Comparison of ENCODE assay signal across 9 cellular contexts in genomic region chr9:127049044-127049443, GRCh38.
A peak's percentile ranks its signal among the peaks of the same experiment; 100 is the strongest.
DNase-seq lines count a peak whose midpoint lies in the region; ATAC-seq and TF ChIP-seq lines count a peak whose summit lies in the region.
"Had no signal": no experiment of that assay in that cellular context is flagged by ENCODE, and none has a peak within 500 bp of the region (broad histone marks: within the 10 kb centered on the region; RNA-seq: fewer than 3 reads in every experiment).

No MANE protein-coding gene starts in this region.

- peak overlapping the region; percentile 43 to 92 (median 70) for H3K4me3 Mint-ChIP-seq in CD4-positive, alpha-beta memory T cell
- H3K4me3 Mint-ChIP-seq in progenitor cell of endocrine pancreas (ENCODE audit: low read depth), result no peak overlapping the region

- H3K36me3 Mint-ChIP-seq in CD4-positive, alpha-beta memory T cell, result peaks cover 2 to 9% of the 10 kb centered on the region in 2 donors
- H3K36me3 Mint-ChIP-seq in progenitor cell of endocrine pancreas (ENCODE audit: insufficient read depth), result peaks cover 4% of the 10 kb centered on the region

- peaks cover 21% of the 10 kb centered on the region for H3K4me1 ChIP-seq in CD4-positive, alpha-beta memory T cell (ENCODE audit: insufficient read depth, low read length)

- POLR2A ChIA-PET in CD4-positive, alpha-beta memory T cell (lab: Charles Lee; ENCODE audit: partially characterized antibody), result interaction anchor here (0.8 to 2.0 kb wide), 7 partner anchors 8 to 402 kb away, joined by 3 to 16 read pairs (median 3); no protein-coding TSS in a partner anchor

- peak overlapping the region in 5 of 7 donors; percentile 1 to 72 (median 6) for H3K27ac Mint-ChIP-seq in CD4-positive, alpha-beta memory T cell
- no peak overlapping the region for H3K27ac Mint-ChIP-seq in progenitor cell of endocrine pancreas

- no peaks in the 10 kb centered on the region for H3K27me3 Mint-ChIP-seq in CD4-positive, alpha-beta memory T cell
- no peaks in the 10 kb centered on the region for H3K27me3 Mint-ChIP-seq in progenitor cell of endocrine pancreas
- H3K27me3 Mint-ChIP-seq: IgD-negative memory B cell had no signal

- peak; percentile 96 for ATAC-seq in esophagus mucosa

- CTCF ChIA-PET in CD4-positive, alpha-beta memory T cell (lab: Charles Lee; ENCODE audit: partially characterized antibody), result interaction anchor here (0.8 to 1.3 kb wide), 7 partner anchors 10 to 150 kb away, joined by 3 to 6 read pairs (median 4); no protein-coding TSS in a partner anchor

- H3K4me1 Mint-ChIP-seq in CD4-positive, alpha-beta memory T cell, result peaks cover 18 to 37% (median 25%) of the 10 kb centered on the region in 4 donors
- no peaks in the 10 kb centered on the region for H3K4me1 Mint-ChIP-seq in progenitor cell of endocrine pancreas (ENCODE audit: low read depth)

- H3K27ac ChIP-seq in CD4-positive, alpha-beta memory T cell (ENCODE audit: low read depth, low read length), result no peak overlapping the region

- intact Hi-C loops in CD4-positive, alpha-beta memory T cell (cut with micrococcal nuclease), result loop anchor here (10.0 kb wide), 1 partner anchor 64 kb away; no protein-coding TSS in a partner anchor

- H3K4me3 ChIP-seq in CD4-positive, alpha-beta memory T cell (ENCODE audit: low read length in 2 of 2), result no peak overlapping the region

- TF ChIP-seq CTCF in progenitor cell of endocrine pancreas (IDR thresholded peaks at IDR 0.05; ENCODE audit: unreplicated experiment), result no peak

- H3K9me3 ChIP-seq in CD4-positive, alpha-beta memory T cell (ENCODE audit: control insufficient read depth in 1 of 2, low read length in 2 of 2), result no peaks in the 10 kb centered on the region

- H3K36me3 ChIP-seq in CD4-positive, alpha-beta memory T cell (ENCODE audit: insufficient read depth, low read length), result no peaks in the 10 kb centered on the region

- H3K9me3 Mint-ChIP-seq in CD4-positive, alpha-beta memory T cell, result no peaks in the 10 kb centered on the region
- no peaks in the 10 kb centered on the region for H3K9me3 Mint-ChIP-seq in progenitor cell of endocrine pancreas (ENCODE audit: low read depth)
- H3K9me3 Mint-ChIP-seq: IgD-negative memory B cell had no signal

- H3K27me3 ChIP-seq in CD4-positive, alpha-beta memory T cell (ENCODE audit: insufficient read depth, low read length), result no peaks in the 10 kb centered on the region

- DNase-seq in CD4-positive, alpha-beta memory T cell, result peak; percentile 16 to 49 (median 30)
- DNase-seq in HCEC 1CT (peak; percentile 94), SW480 (ENCODE audit: low spot score) (peak; percentile 78), renal cortical epithelial cell (ENCODE audit: low read depth) (peak; percentile 95), progenitor cell of endocrine pancreas (ENCODE audit: low spot score, unreplicated experiment) (no peak), NCI-H146 (lab: John Stamatoyannopoulos, UW) (no peak), NCI-H1436 (lab: John Stamatoyannopoulos, UW) (no peak)

Comparison
In these comparisons a context has a peak if more than half of its experiments do, and no peak if none do; other contexts are left out.
1. DNase-seq: peak in CD4-positive, alpha-beta memory T cell (5 of 5), HCEC 1CT (single experiment), SW480 (single experiment) and renal cortical epithelial cell (single experiment); none in progenitor cell of endocrine pancreas (single experiment), NCI-H146 (single experiment) and NCI-H1436 (single experiment).